8 cellular contexts compared by ENCODE assay signal in the genomic region with DNA sequence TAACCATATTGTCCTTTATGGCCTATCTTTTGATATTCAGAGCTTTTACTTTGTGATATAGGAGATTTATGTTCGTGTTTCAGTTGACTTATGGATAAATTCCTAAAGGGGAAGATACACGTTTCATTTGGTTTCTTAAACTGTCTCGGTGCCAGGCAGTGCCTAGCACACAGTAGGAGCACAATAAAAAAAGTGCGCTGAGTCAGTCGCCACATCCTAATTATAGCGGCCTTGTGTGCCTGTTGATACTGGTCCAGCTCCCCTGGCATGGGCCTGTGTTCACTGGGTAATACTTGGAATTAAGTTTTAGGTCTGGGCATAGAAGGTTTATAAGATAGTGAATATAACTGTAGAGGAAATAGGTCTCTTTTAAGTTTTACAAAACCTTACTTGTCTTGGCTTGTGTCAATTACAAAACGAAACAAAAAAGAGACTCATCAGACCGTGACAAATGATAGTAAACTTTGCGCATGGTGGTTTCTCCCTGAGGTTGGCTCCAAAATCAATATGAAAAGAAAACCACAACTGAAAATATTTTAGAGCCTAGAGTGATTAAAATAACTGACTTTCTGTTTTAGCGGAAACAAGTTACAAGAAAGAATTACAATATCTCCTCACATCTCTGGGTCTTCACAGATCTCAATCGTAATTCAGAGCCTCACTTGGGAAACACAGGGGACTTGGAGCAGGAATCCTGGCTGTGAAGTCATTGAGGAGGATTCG.
A peak's percentile ranks its signal among the peaks of the same experiment; 100 is the strongest.
DNase-seq lines count a peak whose midpoint lies in the region; ATAC-seq and TF ChIP-seq lines count a peak whose summit lies in the region.

No MANE protein-coding gene starts in this region.

- H3K27ac ChIP-seq in OCI-LY3 (ENCODE audit: low read length) (no peak overlapping the region), ovary (no peak overlapping the region)

- TF ChIP-seq CTCF in OCI-LY3 (IDR thresholded peaks at IDR 0.05; ENCODE audit: low read depth, low read length) = no peak
- TF ChIP-seq CTCF in ovary (IDR thresholded peaks at IDR 0.05) = no peak

- no peaks in the 10 kb centered on the region for H3K9me3 ChIP-seq in OCI-LY3 (ENCODE audit: insufficient read depth, low read length)
- no peaks in the 10 kb centered on the region for H3K9me3 ChIP-seq in ovary

- H3K27me3 ChIP-seq in OCI-LY3 (ENCODE audit: low read depth, low read length) (peaks cover 44% of the 10 kb centered on the region), ovary (no peaks in the 10 kb centered on the region)

- H3K79me2 ChIP-seq in OCI-LY3 (ENCODE audit: low read length) = no peaks in the 10 kb centered on the region

- no peak overlapping the region for H3K9ac ChIP-seq in OCI-LY3 (ENCODE audit: low read length)

- TF ChIP-seq EP300 in ovary (IDR thresholded peaks at IDR 0.05) = no peak

- DNase-seq in kidney glomerular epithelial cell (lab: John Stamatoyannopoulos, UW) (peak; percentile 63), ovary (no peak), activated gamma-delta T cell treated with Interleukin-2 at 50 U/mL for 16 hours (no peak), Kasumi-1 (lab: John Stamatoyannopoulos, UW) (no peak)

- ATAC-seq in GM18519 (IDR thresholded peaks at IDR 0.05; ENCODE audit: low FRiP score, unreplicated experiment) (peak; percentile 46), GM21786 (IDR thresholded peaks at IDR 0.05; ENCODE audit: unreplicated experiment) (peak; percentile 80), HG03521 (IDR thresholded peaks at IDR 0.05; ENCODE audit: unreplicated experiment) (no peak)

- TF ChIP-seq POLR2A in ovary (IDR thresholded peaks at IDR 0.05) = no peak

- 87 to 95% (median 91%) methylated on average over 12 of the region's 12 CpGs for WGBS in ovary, 3 donors

- peaks cover 16% of the 10 kb centered on the region; the same call in 1 of the 2 replicates for H4K20me1 ChIP-seq in OCI-LY3 (ENCODE audit: insufficient read depth, low read length)

- no peaks in the 10 kb centered on the region for H3K36me3 ChIP-seq in OCI-LY3 (replicated peaks; ENCODE audit: low read depth, low read length)
- no peaks in the 10 kb centered on the region for H3K36me3 ChIP-seq in ovary

- H3K4me2 ChIP-seq in OCI-LY3 (ENCODE audit: low read length) = peak overlapping the region; percentile 84

- H2AFZ ChIP-seq in OCI-LY3 (ENCODE audit: low read depth, low read length) = no peak overlapping the region

- H3K4me1 ChIP-seq in OCI-LY3 (ENCODE audit: low read length) (peaks cover 21% of the 10 kb centered on the region), ovary (ENCODE audit: insufficient read depth) (no peaks in the 10 kb centered on the region)

- intact Hi-C loops in ovary (cut with DNase I) = no loop called here

- H3K4me3 ChIP-seq in OCI-LY3 (ENCODE audit: low read length) = peak overlapping the region; percentile 59
- no peak overlapping the region for H3K4me3 ChIP-seq in ovary
